Comparison of ENCODE assay signal across 27 cellular contexts in genomic region chr10:29897430-29897829, GRCh38.
A peak's percentile ranks its signal among the peaks of the same experiment; 100 is the strongest.
DNase-seq lines count a peak whose midpoint lies in the region; ATAC-seq, FAIRE-seq and TF ChIP-seq lines count a peak whose summit lies in the region.
"Had no signal": no experiment of that assay in that cellular context is flagged by ENCODE, and none has a peak within 500 bp of the region (broad histone marks: within the 10 kb centered on the region; RNA-seq: fewer than 3 reads in every experiment).

No MANE protein-coding gene starts in this region.

- TF ChIP-seq RAD21 in K562 (CRISPR knock-in tag; conservative IDR thresholded peaks at IDR 0.05 in 1 of 2, IDR thresholded peaks at IDR 0.05 in 1 of 2), result no peak

- no peak overlapping the region for H3K4me2 ChIP-seq in K562 (ENCODE audit: insufficient read depth, low read length)
- H3K4me2 ChIP-seq: BLaER1 had no signal

- H3K27me3 ChIP-seq in ascending aorta (no peaks in the 10 kb centered on the region), K562 (ENCODE audit: control insufficient read depth in 2 of 2, insufficient read depth in 2 of 2, low read length in 2 of 2) (no peaks in the 10 kb centered on the region), thoracic aorta (replicated peaks; ENCODE audit: insufficient read depth) (no peaks in the 10 kb centered on the region), gastroesophageal sphincter (no peaks in the 10 kb centered on the region)
- H3K27me3 ChIP-seq: BLaER1 had no signal

- H3K4me1 ChIP-seq in ascending aorta, result peaks cover 0 to 24% of the 10 kb centered on the region in 2 donors
- H3K4me1 ChIP-seq in K562 (replicated peaks in 1 of 2; ENCODE audit: control insufficient read depth in 2 of 2, insufficient read depth in 2 of 2, low read length in 2 of 2), result no peaks in the 10 kb centered on the region
- H3K4me1 ChIP-seq in thoracic aorta (ENCODE audit: control insufficient read depth in 1 of 2, low read depth in 2 of 2), result peaks cover 8 to 33% of the 10 kb centered on the region in 2 donors
- peaks cover 0 to 6% (median 0%) of the 10 kb centered on the region in 3 donors for H3K4me1 ChIP-seq in gastroesophageal sphincter
- H3K4me1 ChIP-seq: BE2C, BLaER1 had no signal

- H4K20me1 ChIP-seq in K562 (replicated peaks; ENCODE audit: control insufficient read depth, insufficient read depth, low read length), result no peaks in the 10 kb centered on the region
- H4K20me1 ChIP-seq: BLaER1 had no signal

- no peaks in the 10 kb centered on the region for H3K4me1 Mint-ChIP-seq in activated CD4-positive, alpha-beta T cell treated with anti-CD3 and anti-CD28 coated beads, Interleukin-2, amount 10 ng/mL, durations not matched to agents 7 days and 5 days
- H3K4me1 Mint-ChIP-seq: CD14-positive monocyte; CD4-positive, alpha-beta memory T cell; CD4-positive, CD25-positive, alpha-beta regulatory T cell; CD8-positive, alpha-beta memory T cell had no signal

- H3K27ac ChIP-seq in ascending aorta (peak overlapping the region; percentile 87 to 89), K562 (ENCODE audit: extremely low read depth, low read depth, low read length) (no peak overlapping the region), thoracic aorta (peak overlapping the region; percentile 16 to 77), gastroesophageal sphincter (no peak overlapping the region)
- H3K27ac ChIP-seq: BLaER1 had no signal

- no peaks in the 10 kb centered on the region for H3K36me3 ChIP-seq in ascending aorta
- H3K36me3 ChIP-seq in K562 (ENCODE audit: control insufficient read depth, insufficient read depth, low read length), result no peaks in the 10 kb centered on the region
- H3K36me3 ChIP-seq in thoracic aorta, result no peaks in the 10 kb centered on the region
- no peaks in the 10 kb centered on the region for H3K36me3 ChIP-seq in gastroesophageal sphincter
- H3K36me3 ChIP-seq: BE2C, BLaER1 had no signal

- no peaks in the 10 kb centered on the region for H3K36me3 Mint-ChIP-seq in activated CD4-positive, alpha-beta T cell treated with anti-CD3 and anti-CD28 coated beads, Interleukin-2, amount 10 ng/mL, durations not matched to agents 7 days and 5 days (ENCODE audit: low read depth)
- H3K36me3 Mint-ChIP-seq: CD14-positive monocyte; CD4-positive, alpha-beta memory T cell; CD4-positive, CD25-positive, alpha-beta regulatory T cell; CD8-positive, alpha-beta memory T cell had no signal

- BruUV-seq in K562 (replicated peaks; lab: Mats Ljungman, UMichigan), result no TSS peak

- POLR2A ChIA-PET in K562 (lab: Yijun Ruan, JAX), result no interaction called here
- POLR2A ChIA-PET in activated CD4-positive, alpha-beta T cell treated with anti-CD3 and anti-CD28 coated beads, Interleukin-2, amount 10 ng/mL, durations not matched to agents 7 days and 5 days (lab: Charles Lee), result no interaction called here

- no peaks in the 10 kb centered on the region for H3K79me2 ChIP-seq in K562 (ENCODE audit: control insufficient read depth, insufficient read depth, low read length)

- no peak overlapping the region for H3K4me3 Mint-ChIP-seq in activated CD4-positive, alpha-beta T cell treated with anti-CD3 and anti-CD28 coated beads, Interleukin-2, amount 10 ng/mL, durations not matched to agents 7 days and 5 days
- H3K4me3 Mint-ChIP-seq: CD14-positive monocyte; CD4-positive, alpha-beta memory T cell; CD4-positive, CD25-positive, alpha-beta regulatory T cell; CD8-positive, alpha-beta memory T cell had no signal

- DNase-seq in ascending aorta (ENCODE audit: low spot score in 2 of 2) (no peak), K562 (ENCODE audit: extremely low read depth in 1 of 4, low spot score in 3 of 4) (no peak), thoracic aorta (ENCODE audit: low spot score) (no peak), kidney glomerular epithelial cell (lab: John Stamatoyannopoulos, UW) (no peak)
- no peak for DNase-seq in activated CD4-positive, alpha-beta T cell treated with anti-CD3 and anti-CD28 coated beads, Interleukin-2, amount 10 ng/mL, durations not matched to agents 7 days and 5 days
- DNase-seq: 8988T; ACHN; BE2C; C1 segment of cervical spinal cord; CD4-positive, alpha-beta memory T cell; CD4-positive, CD25-positive, alpha-beta regulatory T cell; CD8-positive, alpha-beta memory T cell; COR-L47; DMS 273 treated with DMSO at 0.1 percent for 48 hours; DMS153; DMS53; DMS79; DND-41; EL; GDM1 had no signal

- TF ChIP-seq CTCF in ascending aorta (IDR thresholded peaks at IDR 0.05) (no peak), K562 (IDR thresholded peaks at IDR 0.05 in 2 of 3, conservative IDR thresholded peaks at IDR 0.05 in 1 of 3; ENCODE audit: insufficient read depth in 2 of 3, low read depth in 1 of 3, low read length in 3 of 3) (no peak), thoracic aorta (IDR thresholded peaks at IDR 0.05) (no peak), gastroesophageal sphincter (IDR thresholded peaks at IDR 0.05) (no peak)

- peaks cover 13% of the 10 kb centered on the region for H3K27me3 Mint-ChIP-seq in activated CD4-positive, alpha-beta T cell treated with anti-CD3 and anti-CD28 coated beads, Interleukin-2, amount 10 ng/mL, durations not matched to agents 7 days and 5 days

- ATAC-seq in K562, result no peak
- ATAC-seq in thoracic aorta (ENCODE audit: insufficient number of reproducible peaks, low FRiP score, low read depth), result no peak
- no peak for ATAC-seq in gastroesophageal sphincter
- ATAC-seq: GM12878 had no signal

- CTCF ChIA-PET in K562 (lab: Yijun Ruan, JAX; ENCODE audit: low intra/inter-chr PET ratio), result no interaction called here
- CTCF ChIA-PET in activated CD4-positive, alpha-beta T cell treated with anti-CD3 and anti-CD28 coated beads, Interleukin-2, amount 10 ng/mL, durations not matched to agents 7 days and 5 days (lab: Charles Lee), result no interaction called here

- in situ Hi-C loops in K562 (cut with MboI), result no loop called here

- no peaks in the 10 kb centered on the region for H3K9me1 ChIP-seq in K562 (ENCODE audit: control insufficient read depth, insufficient read depth, low read length)

- FAIRE-seq in K562 (lab: Jason Lieb, UNC), result no peak
- FAIRE-seq: A204.1, GM12878, GM12892, GM18507 had no signal

- no peak overlapping the region for H2AFZ ChIP-seq in K562 (ENCODE audit: low read depth, low read length)

- H3K9me3 ChIP-seq in ascending aorta (peaks cover 0 to 11% of the 10 kb centered on the region in 2 donors), K562 (replicated peaks; ENCODE audit: control insufficient read depth, insufficient read depth, low read depth, low read length) (no peaks in the 10 kb centered on the region), thoracic aorta (no peaks in the 10 kb centered on the region), gastroesophageal sphincter (no peaks in the 10 kb centered on the region)
- H3K9me3 ChIP-seq: BE2C, BLaER1 had no signal

- H3K4me3 ChIP-seq in ascending aorta, result no peak overlapping the region
- no peak overlapping the region for H3K4me3 ChIP-seq in K562
- H3K4me3 ChIP-seq in thoracic aorta, result no peak overlapping the region
- no peak overlapping the region for H3K4me3 ChIP-seq in gastroesophageal sphincter
- H3K4me3 ChIP-seq: BLaER1, GM12878 had no signal

- WGBS in K562 (ENCODE audit: insufficient coverage, low coverage, missing lambda C conversion rate), result 0% methylated on average over 3 of the region's 3 CpGs
- WGBS in gastroesophageal sphincter (ENCODE audit: low coverage in 1 of 2), 2 donors, result 79 to 88% methylated on average over 3 of the region's 3 CpGs

- H3K9ac ChIP-seq in K562 (ENCODE audit: insufficient read depth in 1 of 2, low read depth in 2 of 2, low read length in 2 of 2), result no peak overlapping the region
- H3K9ac ChIP-seq: BLaER1 had no signal

- TF ChIP-seq EP300 in K562 (IDR thresholded peaks at IDR 0.05; ENCODE audit: low read length) (no peak), gastroesophageal sphincter (IDR thresholded peaks at IDR 0.05) (no peak)

- intact Hi-C loops in ascending aorta (cut with DNase I), result loop anchor here (2.0 to 5.0 kb wide), 2 partner anchors 39 to 105 kb away; no protein-coding TSS in a partner anchor
- intact Hi-C loops in K562 (cut with micrococcal nuclease), result no loop called here

- H3K9me3 Mint-ChIP-seq in activated CD4-positive, alpha-beta T cell treated with anti-CD3 and anti-CD28 coated beads, Interleukin-2, amount 10 ng/mL, durations not matched to agents 7 days and 5 days, result no peaks in the 10 kb centered on the region

- TF ChIP-seq POLR2A in K562 (conservative IDR thresholded peaks at IDR 0.05), result no peak
- TF ChIP-seq POLR2A in gastroesophageal sphincter (IDR thresholded peaks at IDR 0.05), result no peak

- no peak overlapping the region for H3K27ac Mint-ChIP-seq in activated CD4-positive, alpha-beta T cell treated with anti-CD3 and anti-CD28 coated beads, Interleukin-2, amount 10 ng/mL, durations not matched to agents 7 days and 5 days
- H3K27ac Mint-ChIP-seq: CD14-positive monocyte; CD4-positive, alpha-beta memory T cell; CD4-positive, CD25-positive, alpha-beta regulatory T cell; CD8-positive, alpha-beta memory T cell had no signal

TF ChIP-seq in K562, 482 proteins besides CTCF, POLR2A, EP300 and RAD21 (continues in another document):
- no peak for TF ChIP-seq LCOR (CRISPR knock-in tag; IDR thresholded peaks at IDR 0.05)

Comparison
In these comparisons a context has a peak if more than half of its experiments do, and no peak if none do; other contexts are left out.
1. H3K27ac ChIP-seq: peak in ascending aorta (2 of 2) and thoracic aorta (2 of 2); none in K562 (single experiment) and gastroesophageal sphincter (0 of 4).